Comparison of ENCODE assay signal across 9 cellular contexts in the genomic region with DNA sequence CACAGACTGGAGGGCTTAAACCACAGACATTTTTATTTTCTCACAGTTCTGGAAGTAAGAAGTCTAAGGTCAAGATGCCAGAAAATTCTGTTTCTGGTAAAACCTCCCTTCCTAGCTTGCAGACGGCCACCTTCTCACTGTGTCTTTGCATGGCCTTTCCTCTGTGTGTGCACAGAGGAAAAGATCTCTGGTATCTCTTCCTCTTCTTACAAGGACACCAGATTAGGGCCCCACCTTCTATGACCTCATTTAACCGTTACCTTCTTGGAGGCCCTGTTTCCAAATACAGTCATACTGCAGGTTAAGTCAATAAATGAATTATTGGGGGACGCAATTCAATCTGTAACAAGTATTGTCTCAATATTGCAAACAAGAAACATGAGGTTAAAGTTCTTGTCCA.
A peak's percentile ranks its signal among the peaks of the same experiment; 100 is the strongest.
DNase-seq lines count a peak whose midpoint lies in the region; ATAC-seq and TF ChIP-seq lines count a peak whose summit lies in the region.
"Had no signal": no experiment of that assay in that cellular context is flagged by ENCODE, and none has a peak within 500 bp of the region (broad histone marks: within the 10 kb centered on the region; RNA-seq: fewer than 3 reads in every experiment).

No MANE protein-coding gene starts in this region.

- no peak overlapping the region for H2BK15ac ChIP-seq in IMR-90 (ENCODE audit: low read depth, low read length)

- H2BK20ac ChIP-seq in IMR-90 (ENCODE audit: low read depth, low read length) = no peak overlapping the region

- no peaks in the 10 kb centered on the region for H4K20me1 ChIP-seq in IMR-90 (ENCODE audit: insufficient read depth, low read length)

- DNase-seq in activated naive CD8-positive, alpha-beta T cell treated with anti-CD3 and anti-CD28 coated beads, Interleukin-2, amount 50 U/mL, for 24 hours = no peak
- no peak for DNase-seq in activated naive CD8-positive, alpha-beta T cell treated with anti-CD3 and anti-CD28 coated beads for 36 hours
- no peak for DNase-seq in IMR-90
- DNase-seq in coronary artery (ENCODE audit: low spot score) = no peak
- DNase-seq in stimulated activated CD4-positive, alpha-beta T cell treated with anti-CD3 and anti-CD28 coated beads, Interleukin-4, amount 100 ng/mL, for 1 hour = no peak
- no peak for DNase-seq in AML-193 (lab: John Stamatoyannopoulos, UW)
- DNase-seq: lower lobe of right lung had no signal

- H3K23ac ChIP-seq in IMR-90 (ENCODE audit: low read depth, low read length) = no peak overlapping the region

- dilution Hi-C loops in IMR-90 (cut with HindIII; ENCODE audit: low sequenced_read_pairs, unreplicated experiment) = no loop called here

- no peak overlapping the region for H3K56ac ChIP-seq in IMR-90 (ENCODE audit: extremely low read depth, insufficient read depth, low read length)

- no peak overlapping the region for H3K4me2 ChIP-seq in IMR-90 (ENCODE audit: low read depth, low read length)

- H3K27ac ChIP-seq in IMR-90 (ENCODE audit: insufficient read depth, low read length) (no peak overlapping the region), coronary artery (no peak overlapping the region)
- H3K27ac ChIP-seq: lower lobe of right lung had no signal

- H3K9ac ChIP-seq in IMR-90 (ENCODE audit: low read depth, low read length) = no peak overlapping the region

- H3K9me3 ChIP-seq in IMR-90 (ENCODE audit: control insufficient read depth, insufficient read depth, low read length) = no peaks in the 10 kb centered on the region
- H3K9me3 ChIP-seq: lower lobe of right lung had no signal

- no CpG with 5 or more reads among the region's 3 CpGs for WGBS in IMR-90 (ENCODE audit: extremely low coverage in 2 of 2, insufficient read length in 1 of 2), 2 experiments

- POLR2A ChIA-PET in IMR-90 (lab: Charles Lee; ENCODE audit: unreplicated experiment) = no interaction called here

- peak overlapping the region; percentile 36 for H3K27ac Mint-ChIP-seq in activated naive CD8-positive, alpha-beta T cell treated with anti-CD3 and anti-CD28 coated beads, Interleukin-2, amount 50 U/mL, for 24 hours
- H3K27ac Mint-ChIP-seq in activated naive CD8-positive, alpha-beta T cell treated with anti-CD3 and anti-CD28 coated beads for 36 hours = no peak overlapping the region
- H3K27ac Mint-ChIP-seq in stimulated activated memory B cell treated with anti-CD40 and anti-IgM and Interleukin-4, amounts not matched to agents 10 μg/mL and 1 μg/mL and 100 μg/mL, for 72 hours = peak overlapping the region; percentile 96

- H2BK5ac ChIP-seq in IMR-90 (ENCODE audit: low read depth, low read length, poor library complexity, severe bottlenecking) = no peak overlapping the region

- H3K14ac ChIP-seq in IMR-90 (replicated peaks; ENCODE audit: low read depth, low read length) = no peak overlapping the region

- no peak overlapping the region for H4K91ac ChIP-seq in IMR-90 (ENCODE audit: insufficient read depth, low read depth, low read length)

- TF ChIP-seq CTCF in IMR-90 (conservative IDR thresholded peaks at IDR 0.05; ENCODE audit: low read depth, low read length) = no peak
- no peak for TF ChIP-seq CTCF in coronary artery (IDR thresholded peaks at IDR 0.05)

- CTCF ChIA-PET in IMR-90 (lab: Yijun Ruan, JAX) = no interaction called here

- no peak overlapping the region for H2BK120ac ChIP-seq in IMR-90 (ENCODE audit: low read depth, low read length)

- no peaks in the 10 kb centered on the region for H3K27me3 ChIP-seq in IMR-90 (ENCODE audit: control insufficient read depth, insufficient read depth, low read length)

- H2AK5ac ChIP-seq in IMR-90 (ENCODE audit: low read depth, low read length) = 0 out of 2 replicates have a peak overlapping the region, but pooled peaks have one; percentile 5

- peaks cover 4% of the 10 kb centered on the region; the same call in 1 of the 2 replicates for H3K36me3 ChIP-seq in IMR-90 (ENCODE audit: control insufficient read depth, insufficient read depth, low read length)

- H3K4me1 Mint-ChIP-seq in activated naive CD8-positive, alpha-beta T cell treated with anti-CD3 and anti-CD28 coated beads, Interleukin-2, amount 50 U/mL, for 24 hours = peaks cover 83% of the 10 kb centered on the region
- H3K4me1 Mint-ChIP-seq in activated naive CD8-positive, alpha-beta T cell treated with anti-CD3 and anti-CD28 coated beads for 36 hours = peaks cover 64% of the 10 kb centered on the region
- H3K4me1 Mint-ChIP-seq in stimulated activated memory B cell treated with anti-CD40 and anti-IgM and Interleukin-4, amounts not matched to agents 10 μg/mL and 1 μg/mL and 100 μg/mL, for 72 hours = peaks cover 92% of the 10 kb centered on the region

- H3K4me3 Mint-ChIP-seq in activated naive CD8-positive, alpha-beta T cell treated with anti-CD3 and anti-CD28 coated beads, Interleukin-2, amount 50 U/mL, for 24 hours = peak overlapping the region; percentile 5
- no peak overlapping the region for H3K4me3 Mint-ChIP-seq in activated naive CD8-positive, alpha-beta T cell treated with anti-CD3 and anti-CD28 coated beads for 36 hours
- H3K4me3 Mint-ChIP-seq in stimulated activated memory B cell treated with anti-CD40 and anti-IgM and Interleukin-4, amounts not matched to agents 10 μg/mL and 1 μg/mL and 100 μg/mL, for 72 hours = peak overlapping the region; percentile 67

- no peak overlapping the region for H2AFZ ChIP-seq in IMR-90 (replicated peaks; ENCODE audit: low read length, poor library complexity)

- H3K4me1 ChIP-seq in IMR-90 (ENCODE audit: control insufficient read depth, insufficient read depth, low read length) = peaks cover 10% of the 10 kb centered on the region

- no peaks in the 10 kb centered on the region for H3K9me3 Mint-ChIP-seq in activated naive CD8-positive, alpha-beta T cell treated with anti-CD3 and anti-CD28 coated beads, Interleukin-2, amount 50 U/mL, for 24 hours
- no peaks in the 10 kb centered on the region for H3K9me3 Mint-ChIP-seq in activated naive CD8-positive, alpha-beta T cell treated with anti-CD3 and anti-CD28 coated beads for 36 hours
- H3K9me3 Mint-ChIP-seq in stimulated activated memory B cell treated with anti-CD40 and anti-IgM and Interleukin-4, amounts not matched to agents 10 μg/mL and 1 μg/mL and 100 μg/mL, for 72 hours = no peaks in the 10 kb centered on the region

- H3K79me1 ChIP-seq in IMR-90 (ENCODE audit: low read depth in 1 of 2, low read length in 2 of 2) = no peaks in the 10 kb centered on the region

- no peak overlapping the region for H3K4ac ChIP-seq in IMR-90 (ENCODE audit: low read depth, low read length)

- TF ChIP-seq POLR2A in IMR-90 (IDR thresholded peaks at IDR 0.05; ENCODE audit: low read depth, low read length) = no peak

- no peaks in the 10 kb centered on the region for H3K27me3 Mint-ChIP-seq in activated naive CD8-positive, alpha-beta T cell treated with anti-CD3 and anti-CD28 coated beads, Interleukin-2, amount 50 U/mL, for 24 hours
- no peaks in the 10 kb centered on the region for H3K27me3 Mint-ChIP-seq in activated naive CD8-positive, alpha-beta T cell treated with anti-CD3 and anti-CD28 coated beads for 36 hours
- no peaks in the 10 kb centered on the region for H3K27me3 Mint-ChIP-seq in stimulated activated memory B cell treated with anti-CD40 and anti-IgM and Interleukin-4, amounts not matched to agents 10 μg/mL and 1 μg/mL and 100 μg/mL, for 72 hours

- in situ Hi-C loops in IMR-90 (cut with MboI; ENCODE audit: low sequenced_read_pairs) = loop anchor here (10.0 kb wide), 1 partner anchor 589 kb away; no protein-coding TSS in a partner anchor

- H3K36me3 Mint-ChIP-seq in activated naive CD8-positive, alpha-beta T cell treated with anti-CD3 and anti-CD28 coated beads, Interleukin-2, amount 50 U/mL, for 24 hours (ENCODE audit: low read depth) = peaks cover 3% of the 10 kb centered on the region
- no peaks in the 10 kb centered on the region for H3K36me3 Mint-ChIP-seq in activated naive CD8-positive, alpha-beta T cell treated with anti-CD3 and anti-CD28 coated beads for 36 hours
- H3K36me3 Mint-ChIP-seq in stimulated activated memory B cell treated with anti-CD40 and anti-IgM and Interleukin-4, amounts not matched to agents 10 μg/mL and 1 μg/mL and 100 μg/mL, for 72 hours = peaks cover 14% of the 10 kb centered on the region

- no peak overlapping the region for H2AK9ac ChIP-seq in IMR-90 (replicated peaks; ENCODE audit: low read depth, low read length, poor library complexity)

- TF ChIP-seq RAD21 in IMR-90 (IDR thresholded peaks at IDR 0.05; ENCODE audit: low read length) = no peak

- H3K9me1 ChIP-seq in IMR-90 (ENCODE audit: insufficient read depth, low read length) = peaks cover 10% of the 10 kb centered on the region

- intact Hi-C loops in IMR-90 (cut with micrococcal nuclease) = no loop called here

- no peak for ATAC-seq in activated naive CD8-positive, alpha-beta T cell treated with anti-CD3 and anti-CD28 coated beads, Interleukin-2, amount 50 U/mL, for 24 hours
- ATAC-seq in HG02763 (IDR thresholded peaks at IDR 0.05; ENCODE audit: unreplicated experiment) (peak; percentile 35), IMR-90 (ENCODE audit: low read depth) (no peak)
- ATAC-seq in stimulated activated memory B cell treated with anti-CD40 and anti-IgM and Interleukin-4, amounts not matched to agents 10 μg/mL and 1 μg/mL and 100 μg/mL, for 72 hours = peak; percentile 73
- ATAC-seq: lower lobe of right lung had no signal

- H3K18ac ChIP-seq in IMR-90 (ENCODE audit: low read depth, low read length) = no peak overlapping the region

- H3K4me3 ChIP-seq in IMR-90 (ENCODE audit: insufficient read depth, low read depth, low read length) (no peak overlapping the region), coronary artery (no peak overlapping the region)
- H3K4me3 ChIP-seq: lower lobe of right lung had no signal

- BruUV-seq in IMR-90 (replicated peaks; lab: Mats Ljungman, UMichigan) = no TSS peak

- no peak overlapping the region for H4K5ac ChIP-seq in IMR-90 (ENCODE audit: low read depth, low read length)

- H4K8ac ChIP-seq in IMR-90 (ENCODE audit: low read depth in 2 of 2, low read length in 2 of 2) = no peak overlapping the region

TF ChIP-seq in IMR-90, 13 proteins besides CTCF, POLR2A, EP300 and RAD21 (continues in another document):
- TF ChIP-seq MXI1 (IDR thresholded peaks at IDR 0.05; ENCODE audit: borderline replicate concordance, low read depth, low read length) (no peak), SMC3 (IDR thresholded peaks at IDR 0.05; ENCODE audit: low read depth, low read length) (no peak), FOS (IDR thresholded peaks at IDR 0.05; ENCODE audit: low read depth, low read length) (no peak), MAFK (IDR thresholded peaks at IDR 0.05; ENCODE audit: low read depth, low read length) (no peak), CEBPB (IDR thresholded peaks at IDR 0.05; ENCODE audit: low read depth, low read length) (no peak), CHD1 (IDR thresholded peaks at IDR 0.05; ENCODE audit: low read depth, low read length) (no peak), RCOR1 (IDR thresholded peaks at IDR 0.05; ENCODE audit: insufficient replicate concordance, low read length) (no peak)

Comparison
In these comparisons a context has a peak if more than half of its experiments do, and no peak if none do; other contexts are left out.
1. ATAC-seq: peak in HG02763 (single experiment) and stimulated activated memory B cell treated with anti-CD40 and anti-IgM and Interleukin-4, amounts not matched to agents 10 μg/mL and 1 μg/mL and 100 μg/mL, for 72 hours (single experiment); none in activated naive CD8-positive, alpha-beta T cell treated with anti-CD3 and anti-CD28 coated beads, Interleukin-2, amount 50 U/mL, for 24 hours (single experiment) and IMR-90 (single experiment).